ENCODE assay signal across 8 cellular contexts in the genomic region with DNA sequence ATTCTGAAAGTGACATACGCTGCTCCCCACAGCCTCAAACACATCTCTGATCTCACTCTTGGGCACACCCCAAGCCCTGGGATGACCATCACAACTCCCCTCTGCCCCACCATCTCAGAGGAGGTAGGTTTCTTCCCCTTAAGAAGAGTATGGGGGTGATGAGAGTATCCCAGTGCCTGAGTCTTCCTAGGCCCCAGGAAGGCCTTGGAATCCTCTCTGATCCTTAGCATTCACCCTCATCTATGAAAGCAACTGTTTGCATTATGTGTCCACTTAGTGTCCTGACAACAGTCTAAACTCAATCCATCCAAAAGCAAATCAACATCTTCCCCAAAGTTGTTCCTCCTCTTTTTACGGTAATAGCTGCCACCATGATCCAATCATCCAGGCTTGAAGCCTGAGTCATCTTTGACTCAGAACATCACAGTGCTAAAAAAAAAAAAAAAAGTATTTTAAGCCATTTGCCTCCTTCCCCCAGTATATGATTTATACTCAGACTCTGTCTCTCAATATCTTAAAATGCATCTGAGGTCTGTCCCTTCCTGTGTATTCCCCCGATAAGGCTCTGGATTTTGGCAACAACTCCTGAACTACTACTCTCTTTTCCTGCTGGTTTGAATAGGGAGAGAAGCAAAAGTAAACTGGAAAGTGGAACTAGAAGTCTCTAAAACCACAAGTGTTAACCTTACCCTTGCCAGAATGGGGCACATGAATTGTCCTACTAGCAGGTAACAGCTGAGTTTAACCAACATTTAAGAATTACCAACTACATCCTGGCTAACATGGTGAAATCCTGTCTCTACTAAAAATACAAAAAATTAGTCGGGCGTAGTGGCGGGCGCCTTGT. TPM values are rescaled to one million over a fixed set of nuclear protein-coding genes. Genes with fewer than 3 reads are reported as not detected.
DNase-seq lines count a peak whose midpoint lies in the region; ATAC-seq, FAIRE-seq and TF ChIP-seq lines count a peak whose summit lies in the region.

No MANE protein-coding gene starts in this region.

- CTCF ChIA-PET in A549 (lab: Yijun Ruan, JAX), result interaction anchor here (1.8 kb wide), 1 partner anchor 43 kb away, joined by 5 read pairs; no protein-coding TSS in a partner anchor

- no peaks in the 10 kb centered on the region for H3K9me3 ChIP-seq in A549
- H3K9me3 ChIP-seq in testis, result no peaks in the 10 kb centered on the region

- peak in 1 of 2 experiments; percentile 54 for DNase-seq in A549 (ENCODE audit: low read depth in 1 of 2, low spot score in 1 of 2)
- peak; percentile 94 for DNase-seq in fibroblast of peridontal ligament (ENCODE audit: extremely low read depth)
- peak; percentile 76 for DNase-seq in skeletal muscle cell (ENCODE audit: low read depth)
- no peak for DNase-seq in testis
- DNase-seq in activated CD4-positive, alpha-beta T cell treated with anti-CD3 and anti-CD28 coated beads for 1 hour, result no peak

- H3K4me1 ChIP-seq in A549, result peaks cover 39% of the 10 kb centered on the region
- H3K4me1 ChIP-seq in testis, result no peaks in the 10 kb centered on the region

- peak overlapping the region; percentile 51 to 78 for H3K27ac ChIP-seq in A549
- peak overlapping the region in 1 of 2 donors; percentile 39 for H3K27ac ChIP-seq in testis

- ATAC-seq in A549, result peak; percentile 63 to 79; a peak in 5 of 6 replicates
- ATAC-seq in GM18867 (IDR thresholded peaks at IDR 0.05; ENCODE audit: unreplicated experiment), result peak; percentile 42
- peak; percentile 33 for ATAC-seq in HG03045 (IDR thresholded peaks at IDR 0.05; ENCODE audit: unreplicated experiment)
- ATAC-seq in SK-N-SH treated with all-trans-retinoic acid at 6 μM for 48 hours, result peak; percentile 86

- POLR2A ChIA-PET in A549 (lab: Yijun Ruan, JAX), result no interaction called here

- H3K27me3 ChIP-seq in testis, result no peaks in the 10 kb centered on the region

- H3K4me2 ChIP-seq in A549, result peak overlapping the region; percentile 43

- no peaks in the 10 kb centered on the region for H3K36me3 ChIP-seq in testis (ENCODE audit: low read depth, missing control alignments)

- 81% methylated on average over 7 of the region's 7 CpGs for WGBS in A549 (ENCODE audit: missing lambda C conversion rate)
- 86 to 93% methylated on average over 7 of the region's 7 CpGs for WGBS in testis, 2 donors

- TF ChIP-seq POLR2A in A549 (IDR thresholded peaks at IDR 0.05; ENCODE audit: low read length), result no peak
- TF ChIP-seq POLR2A in testis (IDR thresholded peaks at IDR 0.05), result no peak

- no peak for TF ChIP-seq RAD21 in A549 (conservative IDR thresholded peaks at IDR 0.05 in 1 of 2, IDR thresholded peaks at IDR 0.05 in 1 of 2)

- intact Hi-C loops in testis (cut with DNase I; ENCODE audit: low total_unique reads), result no loop called here

- TF ChIP-seq CTCF in A549 (IDR thresholded peaks at IDR 0.05) (no peak), testis (IDR thresholded peaks at IDR 0.05) (no peak)

- no peak for TF ChIP-seq EP300 in A549 (IDR thresholded peaks at IDR 0.05)

- no peak for FAIRE-seq in A549 (lab: Jason Lieb, UNC)

- H3K4me3 ChIP-seq in A549 (no peak overlapping the region), skeletal muscle cell (ENCODE audit: low read depth, low read length) (no peak overlapping the region), testis (no peak overlapping the region)

TF ChIP-seq in A549, 52 proteins besides CTCF, POLR2A, EP300 and RAD21:
- no peak for TF ChIP-seq CHD2 (IDR thresholded peaks at IDR 0.05; ENCODE audit: low read length, partially characterized antibody)
- no peak for TF ChIP-seq RFX5 (IDR thresholded peaks at IDR 0.05)
- TF ChIP-seq FOSL2 (IDR thresholded peaks at IDR 0.05), result no peak
- TF ChIP-seq FOSL2 (CRISPR knock-in tag; IDR thresholded peaks at IDR 0.05), result peak; percentile 38; the same call in 1 of the 2 replicates
- TF ChIP-seq EHMT2 (IDR thresholded peaks at IDR 0.05; ENCODE audit: low read depth), result no peak
- peak; percentile 53 for TF ChIP-seq JUNB (IDR thresholded peaks at IDR 0.05)
- no peak for TF ChIP-seq TFCP2L1 (CRISPR knock-in tag; IDR thresholded peaks at IDR 0.05)
- TF ChIP-seq HEYL (CRISPR knock-in tag; IDR thresholded peaks at IDR 0.05), result no peak
- TF ChIP-seq CEBPB (IDR thresholded peaks at IDR 0.05), result no peak

TF ChIP-seq in SK-N-SH treated with all-trans-retinoic acid at 6 μM for 48 hours, 23 proteins besides CTCF, POLR2A, EP300 and RAD21 (continues in another document):
- TF ChIP-seq ZC3H10 (CRISPR knock-in tag; IDR thresholded peaks at IDR 0.05), result peak; percentile 27; the same call in 1 of the 2 replicates
- TF ChIP-seq TOX (CRISPR knock-in tag; IDR thresholded peaks at IDR 0.05; ENCODE audit: borderline replicate concordance), result no peak
- no peak for TF ChIP-seq OSR1 (CRISPR knock-in tag; IDR thresholded peaks at IDR 0.05)
- peak; percentile 86; the same call in 1 of the 2 replicates for TF ChIP-seq CSDC2 (CRISPR knock-in tag; IDR thresholded peaks at IDR 0.05)
- TF ChIP-seq SNAI2 (CRISPR knock-in tag; IDR thresholded peaks at IDR 0.05), result no peak; the same call in 1 of the 2 replicates
- TF ChIP-seq, protein P1, sequence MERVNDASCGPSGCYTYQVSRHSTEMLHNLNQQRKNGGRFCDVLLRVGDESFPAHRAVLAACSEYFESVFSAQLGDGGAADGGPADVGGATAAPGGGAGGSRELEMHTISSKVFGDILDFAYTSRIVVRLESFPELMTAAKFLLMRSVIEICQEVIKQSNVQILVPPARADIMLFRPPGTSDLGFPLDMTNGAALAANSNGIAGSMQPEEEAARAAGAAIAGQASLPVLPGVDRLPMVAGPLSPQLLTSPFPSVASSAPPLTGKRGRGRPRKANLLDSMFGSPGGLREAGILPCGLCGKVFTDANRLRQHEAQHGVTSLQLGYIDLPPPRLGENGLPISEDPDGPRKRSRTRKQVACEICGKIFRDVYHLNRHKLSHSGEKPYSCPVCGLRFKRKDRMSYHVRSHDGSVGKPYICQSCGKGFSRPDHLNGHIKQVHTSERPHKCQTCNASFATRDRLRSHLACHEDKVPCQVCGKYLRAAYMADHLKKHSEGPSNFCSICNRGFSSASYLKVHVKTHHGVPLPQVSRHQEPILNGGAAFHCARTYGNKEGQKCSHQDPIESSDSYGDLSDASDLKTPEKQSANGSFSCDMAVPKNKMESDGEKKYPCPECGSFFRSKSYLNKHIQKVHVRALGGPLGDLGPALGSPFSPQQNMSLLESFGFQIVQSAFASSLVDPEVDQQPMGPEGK (CRISPR knock-in tag; IDR thresholded peaks at IDR 0.05; ENCODE audit: borderline replicate concordance), result 0 out of 2 replicates have a peak, but pooled peaks have one; percentile 12
- peak; percentile 79 for TF ChIP-seq ISL1 (CRISPR knock-in tag; IDR thresholded peaks at IDR 0.05)
- peak; percentile 13; the same call in 1 of the 2 replicates for TF ChIP-seq ZFP3 (CRISPR knock-in tag; IDR thresholded peaks at IDR 0.05)
- TF ChIP-seq ZFP30 (CRISPR knock-in tag; IDR thresholded peaks at IDR 0.05), result no peak
- TF ChIP-seq, protein P2, sequence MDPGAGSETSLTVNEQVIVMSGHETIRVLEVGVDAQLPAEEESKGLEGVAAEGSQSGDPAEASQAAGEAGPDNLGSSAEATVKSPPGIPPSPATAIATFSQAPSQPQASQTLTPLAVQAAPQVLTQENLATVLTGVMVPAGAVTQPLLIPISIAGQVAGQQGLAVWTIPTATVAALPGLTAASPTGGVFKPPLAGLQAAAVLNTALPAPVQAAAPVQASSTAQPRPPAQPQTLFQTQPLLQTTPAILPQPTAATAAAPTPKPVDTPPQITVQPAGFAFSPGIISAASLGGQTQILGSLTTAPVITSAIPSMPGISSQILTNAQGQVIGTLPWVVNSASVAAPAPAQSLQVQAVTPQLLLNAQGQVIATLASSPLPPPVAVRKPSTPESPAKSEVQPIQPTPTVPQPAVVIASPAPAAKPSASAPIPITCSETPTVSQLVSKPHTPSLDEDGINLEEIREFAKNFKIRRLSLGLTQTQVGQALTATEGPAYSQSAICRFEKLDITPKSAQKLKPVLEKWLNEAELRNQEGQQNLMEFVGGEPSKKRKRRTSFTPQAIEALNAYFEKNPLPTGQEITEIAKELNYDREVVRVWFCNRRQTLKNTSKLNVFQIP (CRISPR knock-in tag; IDR thresholded peaks at IDR 0.05; ENCODE audit: borderline replicate concordance, low read depth), result no peak

RNA-seq across cellular contexts. Expression of a gene that starts 22.5 kb away (rescaled TPM):
- polyA plus RNA-seq in A549 (2011; rRNA removed) (0.62 and 1.0 TPM in 2 replicates), A549 (2017; fragmentation: RNase III; extraction: RNeasy Plus Mini Kit Qiagen cat#74134 plus additional on column Dnase treatment) (0.17 to 0.74 TPM (median 0.54 TPM) in 3 replicates), testis (ENCODE audit: insufficient read depth, low read depth, low replicate concordance) (8.0 TPM)
- 0.34 and 0.37 TPM in 2 replicates for polyA plus RNA-seq in A549 (2012; cell fraction: cytosol; rRNA removed)
- 1.3 and 2.4 TPM in 2 replicates for polyA plus RNA-seq in A549 (2012; cell fraction: nucleus; rRNA removed)
- 0.66 and 1.1 TPM in 2 replicates for polyA minus RNA-seq in A549 (2011; rRNA and poly(A)+ RNA removed)
- 1 to 10 TPM; 4.1 to 5.7 TPM for total RNA-seq in testis

RNA-seq across cellular contexts. Expression of a gene that starts 39.3 kb away (rescaled TPM):
- polyA plus RNA-seq in A549 (2011; rRNA removed) (75.7 and 79.0 TPM in 2 replicates), A549 (2017; fragmentation: RNase III; extraction: RNeasy Plus Mini Kit Qiagen cat#74134 plus additional on column Dnase treatment) (149 to 157 TPM (median 151 TPM) in 3 replicates), testis (ENCODE audit: insufficient read depth, low read depth, low replicate concordance) (81.7 TPM)
- polyA plus RNA-seq in A549 (2012; cell fraction: cytosol; rRNA removed), result 93.0 and 131 TPM in 2 replicates
- polyA plus RNA-seq in A549 (2012; cell fraction: nucleus; rRNA removed), result 18.5 and 25.4 TPM in 2 replicates
- polyA minus RNA-seq in A549 (2011; rRNA and poly(A)+ RNA removed), result 10.2 and 13.5 TPM in 2 replicates
- 10 to 100 TPM; 35.4 to 39.1 TPM for total RNA-seq in testis

RNA-seq across cellular contexts. Expression of a gene that starts 40.2 kb away (rescaled TPM):
- polyA plus RNA-seq in A549 (2011; rRNA removed), result 0.18 and 0.41 TPM in 2 replicates
- polyA plus RNA-seq in A549 (2012; cell fraction: cytosol; rRNA removed), result 0.03 and 0.12 TPM in 2 replicates
- 0.10 TPM in 1 of 2 replicates, not detected in the other for polyA plus RNA-seq in A549 (2012; cell fraction: nucleus; rRNA removed)
- 0.12 to 0.17 TPM (median 0.12 TPM) in 3 replicates for polyA plus RNA-seq in A549 (2017; fragmentation: RNase III; extraction: RNeasy Plus Mini Kit Qiagen cat#74134 plus additional on column Dnase treatment)
- polyA minus RNA-seq in A549 (2011; rRNA and poly(A)+ RNA removed), result 0.39 and 1.4 TPM in 2 replicates
- total RNA-seq in testis, result 1 to 10 TPM in 1 of 2 donors, under 1 TPM in 1; 0.87 to 2.7 TPM
- 8.7 TPM for polyA plus RNA-seq in testis (ENCODE audit: insufficient read depth, low read depth, low replicate concordance)

RNA-seq across cellular contexts. Expression of a gene that starts 58.6 kb away (rescaled TPM):
- polyA plus RNA-seq in A549 (2011; rRNA removed) (3.7 and 4.1 TPM in 2 replicates), A549 (2017; fragmentation: RNase III; extraction: RNeasy Plus Mini Kit Qiagen cat#74134 plus additional on column Dnase treatment) (3.3 to 4.2 TPM (median 3.8 TPM) in 3 replicates), testis (ENCODE audit: insufficient read depth, low read depth, low replicate concordance) (8.0 TPM)
- polyA plus RNA-seq in A549 (2012; cell fraction: cytosol; rRNA removed), result 1.1 and 1.5 TPM in 2 replicates
- polyA plus RNA-seq in A549 (2012; cell fraction: nucleus; rRNA removed), result 1.2 and 1.6 TPM in 2 replicates
- 3.0 and 3.5 TPM in 2 replicates for polyA minus RNA-seq in A549 (2011; rRNA and poly(A)+ RNA removed)
- total RNA-seq in testis, result 1 to 10 TPM; 7.9 to 8.6 TPM

Comparison
In these comparisons a context has a peak if more than half of its experiments do, and no peak if none do; other contexts are left out.
1. ATAC-seq: peak in every context shown above with its lines; median percentile 86 in SK-N-SH treated with all-trans-retinoic acid at 6 μM for 48 hours; 71 in A549; 42 in GM18867; 33 in HG03045.
2. DNase-seq: peak in fibroblast of peridontal ligament (single experiment) and skeletal muscle cell (single experiment); none in testis (single experiment) and activated CD4-positive, alpha-beta T cell treated with anti-CD3 and anti-CD28 coated beads for 1 hour (single experiment).